17 cellular contexts compared by ENCODE assay signal in genomic region chr4:1983053-1983845, GRCh38. TPM values are rescaled to one million over a fixed set of nuclear protein-coding genes. Genes with fewer than 3 reads are reported as not detected.
DNase-seq lines count a peak whose midpoint lies in the region; ATAC-seq and TF ChIP-seq lines count a peak whose summit lies in the region.
"Had no signal": no experiment of that assay in that cellular context is flagged by ENCODE, and none has a peak within 500 bp of the region (broad histone marks: within the 10 kb centered on the region; RNA-seq: fewer than 3 reads in every experiment).

No MANE protein-coding gene starts in this region.

- peaks cover 15% of the 10 kb centered on the region for H3K79me2 ChIP-seq in DND-41 (ENCODE audit: insufficient read depth, low read length)

- no peak overlapping the region for H3K9ac ChIP-seq in DND-41 (ENCODE audit: low read depth, low read length)
- H3K9ac ChIP-seq in colonic mucosa (ENCODE audit: low read depth in 2 of 2, low read length in 2 of 2) = no peak overlapping the region

- peak; percentile 8 for TF ChIP-seq POLR2A in GM15510 (IDR thresholded peaks at IDR 0.05; ENCODE audit: borderline replicate concordance, extremely low read depth, insufficient read length)

- H3K4me1 ChIP-seq in DND-41 (ENCODE audit: insufficient read depth, low read length) (no peaks in the 10 kb centered on the region), colonic mucosa (no peaks in the 10 kb centered on the region)
- no peaks in the 10 kb centered on the region for H3K4me1 ChIP-seq in effector memory CD4-positive, alpha-beta T cell (ENCODE audit: control insufficient read depth, insufficient read depth, low read length, poor library complexity, severe bottlenecking)
- H3K4me1 ChIP-seq: body of pancreas, sigmoid colon had no signal

- no peaks in the 10 kb centered on the region for H3K9me3 ChIP-seq in DND-41 (ENCODE audit: insufficient read depth, low read length, severe bottlenecking)
- no peaks in the 10 kb centered on the region for H3K9me3 ChIP-seq in colonic mucosa
- H3K9me3 ChIP-seq in effector memory CD4-positive, alpha-beta T cell (ENCODE audit: control insufficient read depth, low read length) = no peaks in the 10 kb centered on the region
- H3K9me3 ChIP-seq: body of pancreas, ovary, sigmoid colon, vagina had no signal

- intact Hi-C loops in colonic mucosa (cut with DNase I) = no loop called here

- no peaks in the 10 kb centered on the region for H3K9me3 Mint-ChIP-seq in osteocyte (ENCODE audit: unreplicated experiment)
- H3K9me3 Mint-ChIP-seq: activated naive CD8-positive, alpha-beta T cell treated with anti-CD3 and anti-CD28 coated beads for 36 hours had no signal

- ATAC-seq in DND-41 (ENCODE audit: insufficient read depth, low read depth) (peak; percentile 9; the same call in 1 of the 3 replicates), GM21825 (IDR thresholded peaks at IDR 0.05; ENCODE audit: unreplicated experiment) (no peak), HG03565 (IDR thresholded peaks at IDR 0.05; ENCODE audit: unreplicated experiment) (no peak)
- ATAC-seq: body of pancreas had no signal

- H3K27ac ChIP-seq in DND-41 (ENCODE audit: low read length) (no peak overlapping the region), colonic mucosa (no peak overlapping the region)
- no peak overlapping the region for H3K27ac ChIP-seq in effector memory CD4-positive, alpha-beta T cell (ENCODE audit: insufficient read depth, low read length, poor library complexity, severe bottlenecking)
- H3K27ac ChIP-seq: body of pancreas, ovary, sigmoid colon, vagina had no signal

- peaks cover 80% of the 10 kb centered on the region for H4K20me1 ChIP-seq in DND-41 (ENCODE audit: insufficient read depth, low read length)

- no peak for TF ChIP-seq CTCF in DND-41 (IDR thresholded peaks at IDR 0.05; ENCODE audit: borderline replicate concordance, extremely low read depth, low read length, poor library complexity, severe bottlenecking)
- TF ChIP-seq CTCF in colonic mucosa (IDR thresholded peaks at IDR 0.05) = no peak
- no peak for TF ChIP-seq CTCF in osteocyte (IDR thresholded peaks at IDR 0.05)

- H3K4me1 Mint-ChIP-seq in osteocyte (ENCODE audit: unreplicated experiment) = peaks cover 11% of the 10 kb centered on the region

- DNase-seq in DND-41 = no peak
- DNase-seq in colonic mucosa = peak; percentile 15
- DNase-seq in osteocyte (ENCODE audit: extremely low spot score, unreplicated experiment) = peak; percentile 82
- DNase-seq in effector memory CD4-positive, alpha-beta T cell = no peak
- DNase-seq: activated CD4-positive, alpha-beta T cell treated with anti-CD3 and anti-CD28 coated beads for 4 hours; activated naive CD8-positive, alpha-beta T cell treated with anti-CD3 and anti-CD28 coated beads for 36 hours; COR-L47; NCI-H187; NCI-H2227 treated with DMSO at 0.1 percent for 48 hours; sigmoid colon; stimulated activated CD4-positive, alpha-beta T cell treated with anti-CD3 and anti-CD28 coated beads, Interleukin-1b, Interleukin-23, amount 100 ng/mL, for 48 hours had no signal

- H3K36me3 Mint-ChIP-seq in osteocyte (ENCODE audit: unreplicated experiment) = peaks cover 40% of the 10 kb centered on the region

- H3K27me3 Mint-ChIP-seq in osteocyte (ENCODE audit: unreplicated experiment) = no peaks in the 10 kb centered on the region
- H3K27me3 Mint-ChIP-seq: activated naive CD8-positive, alpha-beta T cell treated with anti-CD3 and anti-CD28 coated beads for 36 hours had no signal

- H3K27me3 ChIP-seq in DND-41 (ENCODE audit: insufficient read depth, low read length, poor library complexity) (no peaks in the 10 kb centered on the region), colonic mucosa (no peaks in the 10 kb centered on the region)
- H3K27me3 ChIP-seq in effector memory CD4-positive, alpha-beta T cell (replicated peaks; ENCODE audit: control insufficient read depth, insufficient read depth, low read length, poor library complexity, severe bottlenecking) = no peaks in the 10 kb centered on the region
- H3K27me3 ChIP-seq: body of pancreas, ovary, sigmoid colon, vagina had no signal

- H2AFZ ChIP-seq in DND-41 (ENCODE audit: low read depth, low read length) = no peak overlapping the region

- H3K36me3 ChIP-seq in DND-41 (ENCODE audit: insufficient read depth, low read length) (peaks cover 100% of the 10 kb centered on the region), colonic mucosa (peaks cover 9% of the 10 kb centered on the region)
- H3K36me3 ChIP-seq in effector memory CD4-positive, alpha-beta T cell (ENCODE audit: control insufficient read depth, insufficient read depth, low read length) = peaks cover 89% of the 10 kb centered on the region
- H3K36me3 ChIP-seq: ovary had no signal

- no peak overlapping the region for H3K4me3 Mint-ChIP-seq in osteocyte (ENCODE audit: unreplicated experiment)
- H3K4me3 Mint-ChIP-seq: activated naive CD8-positive, alpha-beta T cell treated with anti-CD3 and anti-CD28 coated beads for 36 hours had no signal

- no peak overlapping the region for H3K4me2 ChIP-seq in DND-41 (ENCODE audit: insufficient read depth, low read length)

- no peak overlapping the region for H3K27ac Mint-ChIP-seq in osteocyte (ENCODE audit: unreplicated experiment)
- H3K27ac Mint-ChIP-seq: activated naive CD8-positive, alpha-beta T cell treated with anti-CD3 and anti-CD28 coated beads for 36 hours had no signal

- H3K4me3 ChIP-seq in DND-41 (ENCODE audit: low read depth in 1 of 2, low read length in 2 of 2) = no peak overlapping the region
- no peak overlapping the region for H3K4me3 ChIP-seq in colonic mucosa
- H3K4me3 ChIP-seq in effector memory CD4-positive, alpha-beta T cell (ENCODE audit: insufficient read depth, low read depth, low read length, poor library complexity, severe bottlenecking) = no peak overlapping the region
- H3K4me3 ChIP-seq: body of pancreas, ovary, sigmoid colon, vagina had no signal

RNA-seq across cellular contexts. Expression of gene NELFA, which starts 25.5 kb away (rescaled TPM):
- 10 to 100 TPM; 25.7 to 41.5 TPM for total RNA-seq in colonic mucosa
- 32.5 and 37.8 TPM in 2 replicates for total RNA-seq in osteocyte

Comparison
In these comparisons a context has a peak if more than half of its experiments do, and no peak if none do; other contexts are left out.
1. DNase-seq: peak in colonic mucosa (single experiment) and osteocyte (single experiment); none in DND-41 (single experiment) and effector memory CD4-positive, alpha-beta T cell (0 of 3).